22 cellular contexts compared by ENCODE assay signal in genomic region chr2:146450131-146450530, GRCh38.
DNase-seq lines count a peak whose midpoint lies in the region; FAIRE-seq and TF ChIP-seq lines count a peak whose summit lies in the region.
"Had no signal": no experiment of that assay in that cellular context is flagged by ENCODE, and none has a peak within 500 bp of the region (broad histone marks: within the 10 kb centered on the region; RNA-seq: fewer than 3 reads in every experiment).

No MANE protein-coding gene starts in this region.

- CTCF ChIA-PET in mammary epithelial cell (lab: Charles Lee; ENCODE audit: low non-redundant PET) (no interaction called here), MCF 10A (lab: Yijun Ruan, JAX) (no interaction called here), A673 (lab: Charles Lee) (no interaction called here)

- H3K36me3 ChIP-seq in mammary epithelial cell (ENCODE audit: insufficient read depth, low read length) = no peaks in the 10 kb centered on the region
- H3K36me3 ChIP-seq in astrocyte (ENCODE audit: insufficient read depth, low read length) = no peaks in the 10 kb centered on the region
- H3K36me3 ChIP-seq in A673 (ENCODE audit: insufficient read depth, low read length, poor library complexity, severe bottlenecking) = no peaks in the 10 kb centered on the region
- H3K36me3 ChIP-seq in vagina = no peaks in the 10 kb centered on the region
- H3K36me3 ChIP-seq: BE2C; BLaER1 treated with 17β-estradiol and CSF1 and Interleukin-3, amounts not matched to agents 10 nM and 100 nM had no signal

- peak; percentile 34 for FAIRE-seq in astrocyte (lab: Jason Lieb, UNC)
- FAIRE-seq: A204.1, D721Med, GM12891 had no signal

- H3K27ac Mint-ChIP-seq in MCF 10A (ENCODE audit: low read depth, unreplicated experiment) = no peak overlapping the region
- H3K27ac Mint-ChIP-seq in astrocyte (ENCODE audit: unreplicated experiment) = no peak overlapping the region
- H3K27ac Mint-ChIP-seq: CD14-positive monocyte; CD4-positive, alpha-beta T cell; CD8-positive, alpha-beta memory T cell; H9 had no signal

- H3K36me3 Mint-ChIP-seq in MCF 10A (ENCODE audit: insufficient read depth, unreplicated experiment) (no peaks in the 10 kb centered on the region), astrocyte (ENCODE audit: low read depth, unreplicated experiment) (no peaks in the 10 kb centered on the region)
- H3K36me3 Mint-ChIP-seq: CD14-positive monocyte; CD8-positive, alpha-beta memory T cell had no signal

- H3K27me3 Mint-ChIP-seq in MCF 10A (ENCODE audit: insufficient read depth, unreplicated experiment) (no peaks in the 10 kb centered on the region), astrocyte (ENCODE audit: low read depth, unreplicated experiment) (no peaks in the 10 kb centered on the region)
- H3K27me3 Mint-ChIP-seq: CD4-positive, alpha-beta T cell; CD8-positive, alpha-beta memory T cell had no signal

- POLR2A ChIA-PET in MCF 10A (lab: Yijun Ruan, JAX) (no interaction called here), A673 (lab: Charles Lee; ENCODE audit: low non-redundant PET) (no interaction called here)

- H4K20me1 ChIP-seq in mammary epithelial cell (ENCODE audit: insufficient read depth, low read length) (no peaks in the 10 kb centered on the region), astrocyte (ENCODE audit: insufficient read depth, low read length) (no peaks in the 10 kb centered on the region)
- H4K20me1 ChIP-seq: BLaER1 treated with 17β-estradiol and CSF1 and Interleukin-3, amounts not matched to agents 10 nM and 100 nM had no signal

- H3K4me3 ChIP-seq in mammary epithelial cell (replicated peaks in 1 of 3; ENCODE audit: insufficient read depth in 1 of 3, low read depth in 2 of 3, low read length in 3 of 3) (no peak overlapping the region), astrocyte (ENCODE audit: insufficient read depth, low read depth, low read length) (no peak overlapping the region), epithelial cell of esophagus (ENCODE audit: low read length) (no peak overlapping the region), A673 (ENCODE audit: low read depth, low read length, poor library complexity, severe bottlenecking) (no peak overlapping the region), vagina (no peak overlapping the region)
- H3K4me3 ChIP-seq: BLaER1 treated with 17β-estradiol and CSF1 and Interleukin-3, amounts not matched to agents 10 nM and 100 nM had no signal

- no peak overlapping the region for H3K27ac ChIP-seq in mammary epithelial cell (ENCODE audit: insufficient read depth, low read depth, low read length)
- no peak overlapping the region for H3K27ac ChIP-seq in astrocyte (ENCODE audit: low read depth, low read length)
- no peak overlapping the region for H3K27ac ChIP-seq in A673 (ENCODE audit: low read depth, low read length, poor library complexity, severe bottlenecking)
- no peak overlapping the region for H3K27ac ChIP-seq in vagina
- H3K27ac ChIP-seq: 22Rv1; BLaER1 treated with 17β-estradiol and CSF1 and Interleukin-3, amounts not matched to agents 10 nM and 100 nM had no signal

- H3K9me3 ChIP-seq in mammary epithelial cell (replicated peaks; ENCODE audit: insufficient read depth, low read length) (no peaks in the 10 kb centered on the region), astrocyte (ENCODE audit: insufficient read depth, low read depth, low read length) (no peaks in the 10 kb centered on the region), A673 (ENCODE audit: low read depth, low read length, poor library complexity, severe bottlenecking) (no peaks in the 10 kb centered on the region), vagina (no peaks in the 10 kb centered on the region)
- H3K9me3 ChIP-seq: BE2C; BLaER1 treated with 17β-estradiol and CSF1 and Interleukin-3, amounts not matched to agents 10 nM and 100 nM had no signal

- H2AFZ ChIP-seq in mammary epithelial cell (ENCODE audit: low read depth, low read length) = no peak overlapping the region
- no peak overlapping the region for H2AFZ ChIP-seq in astrocyte (ENCODE audit: low read depth, low read length)

- intact Hi-C loops in mammary epithelial cell (cut with micrococcal nuclease) = no loop called here
- intact Hi-C loops in MCF 10A (cut with micrococcal nuclease) = no loop called here
- intact Hi-C loops in A673 (cut with micrococcal nuclease; ENCODE audit: unreplicated experiment) = no loop called here
- intact Hi-C loops in vagina (cut with DNase I) = no loop called here

- H3K4me2 ChIP-seq in mammary epithelial cell (ENCODE audit: insufficient read depth, low read depth, low read length) (no peak overlapping the region), astrocyte (ENCODE audit: low read length) (no peak overlapping the region)
- H3K4me2 ChIP-seq: BLaER1 treated with 17β-estradiol and CSF1 and Interleukin-3, amounts not matched to agents 10 nM and 100 nM had no signal

- WGBS in mammary epithelial cell (ENCODE audit: low coverage, missing lambda C conversion rate) = 68% methylated on average over 2 of the region's 2 CpGs

- TF ChIP-seq CTCF in mammary epithelial cell (conservative IDR thresholded peaks at IDR 0.05 in 1 of 2, IDR thresholded peaks at IDR 0.05 in 1 of 2; ENCODE audit: extremely low read depth in 1 of 2, insufficient read depth in 1 of 2, low read depth in 1 of 2, low read length in 2 of 2) (no peak), MCF 10A (IDR thresholded peaks at IDR 0.05; ENCODE audit: unreplicated experiment) (no peak), astrocyte (IDR thresholded peaks at IDR 0.05; ENCODE audit: insufficient read depth, low read depth, low read length) (no peak), epithelial cell of esophagus (IDR thresholded peaks at IDR 0.05; ENCODE audit: insufficient read depth, low read depth, low read length, missing control alignments) (no peak), A673 (conservative IDR thresholded peaks at IDR 0.05; ENCODE audit: low read depth, low read length) (no peak), vagina (IDR thresholded peaks at IDR 0.05) (no peak)

- in situ Hi-C loops in mammary epithelial cell (cut with MboI; ENCODE audit: low sequenced_read_pairs in 2 of 2) = no loop called here

- BruUV-seq in mammary epithelial cell (replicated peaks; lab: Mats Ljungman, UMichigan) (no TSS peak), MCF 10A (replicated peaks; lab: Mats Ljungman, UMichigan) (no TSS peak), A673 (replicated peaks; lab: Mats Ljungman, UMichigan) (no TSS peak)

- dilution Hi-C loops in mammary epithelial cell (cut with HindIII; ENCODE audit: low sequenced_read_pairs) = no loop called here

- peaks cover 5% of the 10 kb centered on the region for H3K4me1 Mint-ChIP-seq in MCF 10A (ENCODE audit: insufficient read depth, unreplicated experiment)
- no peaks in the 10 kb centered on the region for H3K4me1 Mint-ChIP-seq in astrocyte (ENCODE audit: low read depth, unreplicated experiment)
- H3K4me1 Mint-ChIP-seq: CD14-positive monocyte; CD8-positive, alpha-beta memory T cell had no signal

- no peaks in the 10 kb centered on the region for H3K9me3 Mint-ChIP-seq in MCF 10A (ENCODE audit: unreplicated experiment)
- H3K9me3 Mint-ChIP-seq in astrocyte (ENCODE audit: unreplicated experiment) = no peaks in the 10 kb centered on the region

- no peaks in the 10 kb centered on the region for H3K79me2 ChIP-seq in mammary epithelial cell (ENCODE audit: insufficient read depth, low read length)
- H3K79me2 ChIP-seq in astrocyte (ENCODE audit: insufficient read depth, low read length) = no peaks in the 10 kb centered on the region

- no peak for TF ChIP-seq POLR2A in vagina (IDR thresholded peaks at IDR 0.05)

- H3K27me3 ChIP-seq in mammary epithelial cell (ENCODE audit: insufficient read depth, low read length) (no peaks in the 10 kb centered on the region), astrocyte (ENCODE audit: insufficient read depth, low read length) (no peaks in the 10 kb centered on the region), A673 (replicated peaks; ENCODE audit: insufficient read depth, low read depth, low read length, poor library complexity) (no peaks in the 10 kb centered on the region), vagina (no peaks in the 10 kb centered on the region)
- H3K27me3 ChIP-seq: BE2C; BLaER1 treated with 17β-estradiol and CSF1 and Interleukin-3, amounts not matched to agents 10 nM and 100 nM had no signal

- peak; percentile 1 for DNase-seq in mammary epithelial cell
- DNase-seq in MCF 10A (ENCODE audit: unreplicated experiment) = no peak
- DNase-seq in astrocyte (ENCODE audit: low read depth) = no peak
- DNase-seq in epithelial cell of esophagus (ENCODE audit: low read depth) = peak; percentile 41
- no peak for DNase-seq in T1000 (lab: John Stamatoyannopoulos, UW)
- DNase-seq in A673 (ENCODE audit: low spot score) = no peak
- no peak for DNase-seq in vagina (ENCODE audit: extremely low spot score in 2 of 2)
- DNase-seq: ACHN; AML-193; BE2C; CD4-positive, alpha-beta T cell; CD8-positive, alpha-beta memory T cell; DMS 273 treated with DMSO at 0.1 percent for 48 hours; DMS79; GF-D8; H9 had no signal

- H3K9ac ChIP-seq in mammary epithelial cell (ENCODE audit: insufficient read depth, low read length) (no peak overlapping the region), astrocyte (ENCODE audit: low read length) (no peak overlapping the region)
- H3K9ac ChIP-seq: BLaER1 treated with 17β-estradiol and CSF1 and Interleukin-3, amounts not matched to agents 10 nM and 100 nM had no signal

- H3K4me1 ChIP-seq in mammary epithelial cell (ENCODE audit: insufficient read depth, low read length) (no peaks in the 10 kb centered on the region), astrocyte (ENCODE audit: insufficient read depth, low read length) (no peaks in the 10 kb centered on the region), A673 (ENCODE audit: insufficient read depth, low read length, poor library complexity, severe bottlenecking) (no peaks in the 10 kb centered on the region), vagina (no peaks in the 10 kb centered on the region)
- H3K4me1 ChIP-seq: BE2C; BLaER1 treated with 17β-estradiol and CSF1 and Interleukin-3, amounts not matched to agents 10 nM and 100 nM had no signal

- H3K4me3 Mint-ChIP-seq in MCF 10A (ENCODE audit: unreplicated experiment) (no peak overlapping the region), astrocyte (ENCODE audit: unreplicated experiment) (no peak overlapping the region)
- H3K4me3 Mint-ChIP-seq: CD14-positive monocyte; CD4-positive, alpha-beta T cell; CD8-positive, alpha-beta memory T cell; H9 had no signal

Comparison
In these comparisons a context has a peak if more than half of its experiments do, and no peak if none do; other contexts are left out.
1. DNase-seq: peak in mammary epithelial cell (single experiment) and epithelial cell of esophagus (single experiment); none in MCF 10A (single experiment), astrocyte (single experiment), T1000 (single experiment), A673 (single experiment) and vagina (0 of 2).